ENCODE assay signal across 1 cellular context in genomic region chr4:128451270-128451905, GRCh38.
TF ChIP-seq lines count a peak whose summit lies in the region.

No MANE protein-coding gene starts in this region.

TF ChIP-seq in IMR-90, 13 proteins besides CTCF, POLR2A, EP300 and RAD21 (continued from another document):
- TF ChIP-seq RCOR1 (IDR thresholded peaks at IDR 0.05; ENCODE audit: insufficient replicate concordance, low read length), result no peak
- TF ChIP-seq FOS (IDR thresholded peaks at IDR 0.05; ENCODE audit: low read depth, low read length), result no peak
- no peak for TF ChIP-seq MXI1 (IDR thresholded peaks at IDR 0.05; ENCODE audit: borderline replicate concordance, low read depth, low read length)
- TF ChIP-seq BHLHE40 (IDR thresholded peaks at IDR 0.05; ENCODE audit: low read depth, low read length), result no peak
- no peak for TF ChIP-seq MAZ (IDR thresholded peaks at IDR 0.05; ENCODE audit: borderline replicate concordance, low read depth, low read length)
- TF ChIP-seq SMC3 (IDR thresholded peaks at IDR 0.05; ENCODE audit: low read depth, low read length), result no peak
- no peak for TF ChIP-seq RFX5 (IDR thresholded peaks at IDR 0.05; ENCODE audit: low read depth, low read length)
- no peak for TF ChIP-seq CHD1 (IDR thresholded peaks at IDR 0.05; ENCODE audit: low read depth, low read length)
- TF ChIP-seq ELK1 (IDR thresholded peaks at IDR 0.05; ENCODE audit: borderline replicate concordance, low read depth, low read length), result no peak
